Comparison of ENCODE assay signal across 10 cellular contexts in the genomic region with DNA sequence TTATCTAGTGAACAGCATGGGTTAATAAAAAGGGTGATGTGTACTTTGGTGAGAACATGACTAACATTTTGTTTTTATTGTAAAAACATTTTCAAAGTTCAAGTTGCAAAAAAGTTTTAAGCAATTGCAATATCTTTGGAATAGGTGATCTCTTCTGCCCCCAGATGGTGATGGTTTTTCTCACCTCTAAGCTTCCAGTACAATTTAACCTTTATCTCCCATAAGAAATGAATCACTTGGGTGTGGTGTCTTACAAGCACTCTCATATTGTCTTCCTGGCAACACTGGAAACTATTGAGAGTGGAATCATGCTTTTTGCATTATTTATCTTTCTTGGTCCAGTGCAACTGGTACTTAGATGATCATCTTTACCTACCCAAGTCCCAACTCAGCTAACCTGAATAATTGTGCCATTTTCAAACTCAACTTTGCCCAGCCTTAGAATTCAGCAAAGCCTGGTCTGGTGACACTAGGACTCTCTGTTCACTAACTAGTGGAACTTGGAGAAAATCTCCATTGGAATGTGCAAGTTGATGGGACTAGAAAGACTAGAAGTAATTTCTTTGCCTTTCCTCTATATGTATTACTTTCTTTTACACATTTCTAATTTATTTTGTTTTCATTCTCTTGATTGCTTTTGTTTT.
DNase-seq lines count a peak whose midpoint lies in the region; ATAC-seq, FAIRE-seq and TF ChIP-seq lines count a peak whose summit lies in the region.
"Had no signal": no experiment of that assay in that cellular context is flagged by ENCODE, and none has a peak within 500 bp of the region (broad histone marks: within the 10 kb centered on the region; RNA-seq: fewer than 3 reads in every experiment).

No MANE protein-coding gene starts in this region.

- TF ChIP-seq EP300 in K562 (IDR thresholded peaks at IDR 0.05; ENCODE audit: low read length) = no peak

- peak; percentile 57 for DNase-seq in EL
- DNase-seq in LNCaP clone FGC (ENCODE audit: low read depth) = no peak
- DNase-seq in K562 (ENCODE audit: extremely low read depth in 1 of 4, low spot score in 3 of 4) = peak; percentile 10 to 37 (median 10)
- peak; percentile 8 for DNase-seq in medulla oblongata (ENCODE audit: extremely low spot score)
- no peak for DNase-seq in activated naive CD4-positive, alpha-beta T cell treated with anti-CD3 and anti-CD28 coated beads for 36 hours
- DNase-seq in NCI-H1092 treated with DMSO at 0.1 percent for 48 hours (lab: John Stamatoyannopoulos, UW) = no peak
- DNase-seq: activated CD4-positive, alpha-beta T cell treated with anti-CD3 and anti-CD28 coated beads, Interleukin-2, amount 50 U/mL, for 1 hour had no signal

- no peaks in the 10 kb centered on the region for H3K9me1 ChIP-seq in K562 (ENCODE audit: control insufficient read depth, insufficient read depth, low read length)

- H3K27me3 ChIP-seq in K562 (ENCODE audit: control insufficient read depth in 2 of 2, insufficient read depth in 2 of 2, low read length in 2 of 2) = no peaks in the 10 kb centered on the region

- intact Hi-C loops in K562 (cut with micrococcal nuclease) = loop anchor here (5.0 kb wide), 1 partner anchor 268 kb away; no protein-coding TSS in a partner anchor
- intact Hi-C loops in activated naive CD4-positive, alpha-beta T cell treated with anti-CD3 and anti-CD28 coated beads for 36 hours (cut with micrococcal nuclease) = no loop called here

- H3K36me3 ChIP-seq in K562 (ENCODE audit: control insufficient read depth, insufficient read depth, low read length) = no peaks in the 10 kb centered on the region

- no peak for TF ChIP-seq POLR2A in K562 (conservative IDR thresholded peaks at IDR 0.05)

- TF ChIP-seq CTCF in LNCaP clone FGC (IDR thresholded peaks at IDR 0.05; ENCODE audit: control insufficient read depth, extremely low read depth, insufficient read depth) (peak; percentile 21), K562 (IDR thresholded peaks at IDR 0.05 in 2 of 3, conservative IDR thresholded peaks at IDR 0.05 in 1 of 3; ENCODE audit: insufficient read depth in 2 of 3, low read depth in 1 of 3, low read length in 3 of 3) (peak in 1 of 3 experiments; percentile 38; a peak in 1 of 6 replicates)

- no peaks in the 10 kb centered on the region for H3K9me3 ChIP-seq in K562 (replicated peaks; ENCODE audit: control insufficient read depth, insufficient read depth, low read depth, low read length)

- no peaks in the 10 kb centered on the region for H3K79me2 ChIP-seq in K562 (ENCODE audit: control insufficient read depth, insufficient read depth, low read length)

- H4K20me1 ChIP-seq in K562 (replicated peaks; ENCODE audit: control insufficient read depth, insufficient read depth, low read length) = no peaks in the 10 kb centered on the region

- BruUV-seq in K562 (replicated peaks; lab: Mats Ljungman, UMichigan) = no TSS peak

- H3K4me3 Mint-ChIP-seq in activated naive CD4-positive, alpha-beta T cell treated with anti-CD3 and anti-CD28 coated beads for 36 hours = no peak overlapping the region

- peak; percentile 79 for ATAC-seq in K562
- ATAC-seq in GM19452 (IDR thresholded peaks at IDR 0.05; ENCODE audit: unreplicated experiment) = no peak
- ATAC-seq in HG03108 (IDR thresholded peaks at IDR 0.05; ENCODE audit: unreplicated experiment) = no peak

- no peaks in the 10 kb centered on the region for H3K4me1 Mint-ChIP-seq in activated naive CD4-positive, alpha-beta T cell treated with anti-CD3 and anti-CD28 coated beads for 36 hours (ENCODE audit: low read depth)

- no peaks in the 10 kb centered on the region for H3K9me3 Mint-ChIP-seq in activated naive CD4-positive, alpha-beta T cell treated with anti-CD3 and anti-CD28 coated beads for 36 hours

- H3K36me3 Mint-ChIP-seq in activated naive CD4-positive, alpha-beta T cell treated with anti-CD3 and anti-CD28 coated beads for 36 hours (ENCODE audit: low read depth) = no peaks in the 10 kb centered on the region

- no peaks in the 10 kb centered on the region for H3K27me3 Mint-ChIP-seq in activated naive CD4-positive, alpha-beta T cell treated with anti-CD3 and anti-CD28 coated beads for 36 hours (ENCODE audit: low read depth)

- H3K27ac Mint-ChIP-seq in activated naive CD4-positive, alpha-beta T cell treated with anti-CD3 and anti-CD28 coated beads for 36 hours = no peak overlapping the region

- peak; percentile 33 to 60; a peak in 3 of 4 replicates for TF ChIP-seq RAD21 in K562 (CRISPR knock-in tag; conservative IDR thresholded peaks at IDR 0.05 in 1 of 2, IDR thresholded peaks at IDR 0.05 in 1 of 2)

- in situ Hi-C loops in K562 (cut with MboI) = no loop called here

- CTCF ChIA-PET in K562 (lab: Yijun Ruan, JAX; ENCODE audit: low intra/inter-chr PET ratio) = no interaction called here
- CTCF ChIA-PET in activated naive CD4-positive, alpha-beta T cell treated with anti-CD3 and anti-CD28 coated beads for 36 hours (lab: Charles Lee) = no interaction called here

- H3K4me2 ChIP-seq in K562 (ENCODE audit: insufficient read depth, low read length) = no peak overlapping the region; the same call in 1 of the 2 replicates
- H3K4me2 ChIP-seq: smooth muscle cell had no signal

- H3K27ac ChIP-seq in K562 (ENCODE audit: extremely low read depth, low read depth, low read length) = no peak overlapping the region

- no peak overlapping the region for H3K4me3 ChIP-seq in LNCaP clone FGC (ENCODE audit: low read depth, low read length)
- H3K4me3 ChIP-seq in K562 = no peak overlapping the region
- H3K4me3 ChIP-seq: smooth muscle cell had no signal

- H3K9ac ChIP-seq in K562 (ENCODE audit: insufficient read depth in 1 of 2, low read depth in 2 of 2, low read length in 2 of 2) = no peak overlapping the region

- FAIRE-seq in K562 (lab: Jason Lieb, UNC) = no peak

- H3K4me1 ChIP-seq in K562 (replicated peaks in 1 of 2; ENCODE audit: control insufficient read depth in 2 of 2, insufficient read depth in 2 of 2, low read length in 2 of 2) = peaks cover 0 to 3% of the 10 kb centered on the region in 2 experiments; a peak in 1 of 5 replicates

- peak overlapping the region; percentile 44; the same call in 1 of the 2 replicates for H2AFZ ChIP-seq in K562 (ENCODE audit: low read depth, low read length)

- POLR2A ChIA-PET in K562 (lab: Yijun Ruan, JAX) = no interaction called here

TF ChIP-seq in K562, 482 proteins besides CTCF, POLR2A, EP300 and RAD21:
- TF ChIP-seq GATAD2A (IDR thresholded peaks at IDR 0.05) (no peak), SMC3 (conservative IDR thresholded peaks at IDR 0.05; ENCODE audit: insufficient read depth, low read depth, low read length) (0 out of 2 replicates have a peak, but pooled peaks have one; percentile 6), JUND (IDR thresholded peaks at IDR 0.05; ENCODE audit: borderline replicate concordance, low read depth, low read length) (peak; percentile 50; the same call in 1 of the 2 replicates), JUND (tag; IDR thresholded peaks at IDR 0.05; ENCODE audit: borderline replicate concordance, low read depth, low read length) (no peak), FOSL1 (tag; conservative IDR thresholded peaks at IDR 0.05) (peak; percentile 82), RBM25 (IDR thresholded peaks at IDR 0.05; ENCODE audit: low read depth, low read length, severe bottlenecking) (peak; percentile 6)
TF ChIP-seq in K562: peak in this region for 4.

Comparison
In these comparisons a context has a peak if more than half of its experiments do, and no peak if none do; other contexts are left out.
1. DNase-seq: peak in EL (single experiment), K562 (4 of 4) and medulla oblongata (single experiment); none in LNCaP clone FGC (single experiment), activated naive CD4-positive, alpha-beta T cell treated with anti-CD3 and anti-CD28 coated beads for 36 hours (single experiment) and NCI-H1092 treated with DMSO at 0.1 percent for 48 hours (single experiment).